ENCODE assay signal across 8 cellular contexts in the genomic region with DNA sequence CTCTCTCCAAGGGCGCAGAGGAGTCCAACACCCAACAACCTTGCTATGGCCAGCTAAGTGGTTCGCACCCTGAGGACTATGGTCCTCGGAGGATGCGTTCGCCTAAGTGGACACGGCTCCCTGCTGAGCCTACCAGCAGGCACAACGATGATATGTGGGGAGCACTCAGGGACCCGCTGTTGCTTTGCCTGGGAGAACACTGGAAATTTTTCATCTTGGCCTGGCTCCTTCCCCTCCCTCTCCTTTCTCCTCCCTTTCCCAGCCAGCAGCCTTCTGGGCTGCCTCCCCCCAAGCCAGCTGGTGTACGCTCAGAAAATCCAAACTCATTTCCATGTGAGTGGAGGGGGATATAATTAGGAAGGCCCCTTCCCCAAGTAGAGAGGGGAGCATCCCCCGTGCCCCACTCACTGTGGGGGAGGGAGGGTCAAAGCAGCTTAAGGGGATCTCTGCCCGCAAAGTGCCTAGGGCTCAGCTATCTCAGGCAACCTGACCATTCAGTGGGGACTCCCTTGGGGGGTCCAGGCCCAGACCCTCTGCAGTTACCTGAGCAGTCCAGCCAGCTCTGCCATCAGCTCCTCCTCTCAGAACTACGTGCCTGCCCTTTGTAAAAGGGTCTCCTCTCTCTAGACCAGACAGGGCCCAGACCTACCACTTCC. TPM values are rescaled to one million over a fixed set of nuclear protein-coding genes. Genes with fewer than 3 reads are reported as not detected.
DNase-seq lines count a peak whose midpoint lies in the region; ATAC-seq and TF ChIP-seq lines count a peak whose summit lies in the region.

No MANE protein-coding gene starts in this region.

- no peak overlapping the region for H2BK15ac ChIP-seq in H9 (ENCODE audit: low read depth, low read length)

- H4K91ac ChIP-seq in H9 (ENCODE audit: insufficient read length, low read depth, low read length): no peak overlapping the region

- H3K4me1 Mint-ChIP-seq in H9: peaks cover 22 to 37% of the 10 kb centered on the region in 2 experiments

- ATAC-seq in body of pancreas (no peak), right lobe of liver (no peak), HG02763 (IDR thresholded peaks at IDR 0.05; ENCODE audit: unreplicated experiment) (no peak)

- no peaks in the 10 kb centered on the region for H3K36me3 ChIP-seq in ACC112 (ENCODE audit: insufficient read depth, low read length)
- no peaks in the 10 kb centered on the region for H3K36me3 ChIP-seq in body of pancreas (replicated peaks in 1 of 2; ENCODE audit: insufficient read depth in 1 of 2, low read depth in 2 of 2)
- H3K36me3 ChIP-seq in right lobe of liver: no peaks in the 10 kb centered on the region
- H3K36me3 ChIP-seq in vagina: no peaks in the 10 kb centered on the region

- no peak overlapping the region for H3K9ac ChIP-seq in H9 (ENCODE audit: extremely low read depth, insufficient read length, low read length)

- H3K4me2 ChIP-seq in H9 (ENCODE audit: insufficient read depth, insufficient read length, low read length): peak overlapping the region; percentile 42

- no peak overlapping the region for H3K4ac ChIP-seq in H9 (ENCODE audit: low read depth, low read length)

- H3K4me3 ChIP-seq in ACC112 (ENCODE audit: low read depth, low read length) (peak overlapping the region; percentile 92), body of pancreas (no peak overlapping the region), right lobe of liver (peak overlapping the region; percentile 60 to 79 (median 74)), vagina (peak overlapping the region; percentile 54 to 65)

- H4K8ac ChIP-seq in H9 (replicated peaks; ENCODE audit: insufficient read length, low read depth, low read length): no peak overlapping the region

- no peaks in the 10 kb centered on the region for H4K20me1 ChIP-seq in H9 (ENCODE audit: control insufficient read depth, insufficient read depth, insufficient read length)

- peak overlapping the region; percentile 28; the same call in 1 of the 2 replicates for H3K27ac ChIP-seq in ACC112 (ENCODE audit: low read depth, low read length)
- no peak overlapping the region for H3K27ac ChIP-seq in H9 (ENCODE audit: insufficient read length, low read depth, low read length)
- H3K27ac ChIP-seq in body of pancreas: peak overlapping the region in 3 of 4 donors; percentile 16 to 44 (median 27)
- H3K27ac ChIP-seq in right lobe of liver: peak overlapping the region in 1 of 3 donors; percentile 16
- peak overlapping the region; percentile 74 for H3K27ac ChIP-seq in vagina

- no peak overlapping the region for H3T11ph ChIP-seq in H9 (ENCODE audit: low read length)

- no peaks in the 10 kb centered on the region; a peak in 1 of 5 replicates for H3K9me3 Mint-ChIP-seq in H9

- H3K23ac ChIP-seq in H9 (ENCODE audit: insufficient read length, low read depth, low read length): no peak overlapping the region

- H3K27ac Mint-ChIP-seq in H9: no peak overlapping the region; a peak in 1 of 7 replicates

- in situ Hi-C loops in ACHN (cut with HindIII; ENCODE audit: low pct_ligation_motif_present, low pct_unique_long_range_greater_than_20kb, low sequenced_read_pairs): no loop called here

- no peak overlapping the region for H2BK5ac ChIP-seq in H9 (ENCODE audit: insufficient read length, low read length)

- H2AFZ ChIP-seq in ACC112 (ENCODE audit: low read length, unreplicated experiment) (peak overlapping the region; percentile 62), H9 (ENCODE audit: low read length) (no peak overlapping the region)

- TF ChIP-seq CTCF in H9 (conservative IDR thresholded peaks at IDR 0.05) (no peak), body of pancreas (IDR thresholded peaks at IDR 0.05) (no peak), right lobe of liver (IDR thresholded peaks at IDR 0.05) (no peak), vagina (IDR thresholded peaks at IDR 0.05) (no peak)

- no peaks in the 10 kb centered on the region for H3K79me1 ChIP-seq in H9 (ENCODE audit: insufficient read depth, low read depth, low read length, poor library complexity, severe bottlenecking)

- H2AK5ac ChIP-seq in H9 (ENCODE audit: insufficient read length, low read length): no peak overlapping the region

- H3K23me2 ChIP-seq in H9 (ENCODE audit: insufficient read length, low read depth, low read length, poor library complexity, severe bottlenecking): peaks cover 3% of the 10 kb centered on the region

- peaks cover 48% of the 10 kb centered on the region for H3K27me3 Mint-ChIP-seq in H9 (ENCODE audit: low read depth)

- no peak overlapping the region for H3K18ac ChIP-seq in H9 (ENCODE audit: insufficient read length, low read depth, low read length)

- H3K79me2 ChIP-seq in ACC112 (ENCODE audit: control insufficient read depth, insufficient read depth, low read length, unreplicated experiment) (peaks cover 47% of the 10 kb centered on the region), H9 (ENCODE audit: insufficient read depth, low read length) (peaks cover 3% of the 10 kb centered on the region; the same call in 1 of the 2 replicates)

- no peak overlapping the region for H4K5ac ChIP-seq in H9 (ENCODE audit: insufficient read length, low read depth, low read length)

- DNase-seq in H9 (no peak), body of pancreas (no peak), right lobe of liver (peak in 1 of 3 donors; percentile 37), vagina (ENCODE audit: extremely low spot score in 2 of 2) (no peak), ACHN (no peak)
- DNase-seq in activated CD8-positive, alpha-beta memory T cell treated with anti-CD3 and anti-CD28 coated beads, Interleukin-2, amount 50 U/mL, for 48 hours: no peak

- peak overlapping the region; percentile 62 to 81 for H3K4me3 Mint-ChIP-seq in H9

- intact Hi-C loops in body of pancreas (cut with DNase I) (no loop called here), right lobe of liver (cut with DNase I) (no loop called here), vagina (cut with DNase I) (loop anchor here (2.0 kb wide), 1 partner anchor 52 kb away; no protein-coding TSS in a partner anchor)

- TF ChIP-seq POLR2A in body of pancreas (IDR thresholded peaks at IDR 0.05) (no peak), right lobe of liver (IDR thresholded peaks at IDR 0.05) (no peak), vagina (IDR thresholded peaks at IDR 0.05) (no peak)

- H3K4me1 ChIP-seq in ACC112 (ENCODE audit: control insufficient read depth, insufficient read depth, low read length, unreplicated experiment): peaks cover 38% of the 10 kb centered on the region
- peaks cover 3% of the 10 kb centered on the region; the same call in 1 of the 2 replicates for H3K4me1 ChIP-seq in H9 (ENCODE audit: insufficient read depth, low read length)
- peaks cover 21% of the 10 kb centered on the region for H3K4me1 ChIP-seq in body of pancreas
- H3K4me1 ChIP-seq in right lobe of liver: peaks cover 0 to 11% (median 0%) of the 10 kb centered on the region in 4 donors
- H3K4me1 ChIP-seq in vagina: peaks cover 16% of the 10 kb centered on the region

- WGBS in H9 (ENCODE audit: extremely low coverage, insufficient read length, low lambda C conversion rate): no CpG with 5 or more reads among the region's 12 CpGs
- WGBS in body of pancreas, 2 donors: 83 to 85% methylated on average over 12 of the region's 12 CpGs
- 60% methylated on average over 5 of the region's 12 CpGs for WGBS in right lobe of liver (ENCODE audit: insufficient coverage, low coverage, low lambda C conversion rate, missing lambda C conversion rate)

- H3K27me3 ChIP-seq in ACC112 (ENCODE audit: insufficient read depth, low read length) (no peaks in the 10 kb centered on the region), H9 (ENCODE audit: insufficient read depth, low read length) (no peaks in the 10 kb centered on the region; the same call in 1 of the 2 replicates), body of pancreas (no peaks in the 10 kb centered on the region), right lobe of liver (peaks cover 0 to 5% of the 10 kb centered on the region in 2 donors), vagina (no peaks in the 10 kb centered on the region)

- H2BK120ac ChIP-seq in H9 (ENCODE audit: low read depth, low read length, poor library complexity, severe bottlenecking): no peak overlapping the region

- H2BK20ac ChIP-seq in H9 (ENCODE audit: low read depth, low read length, poor library complexity, severe bottlenecking): no peak overlapping the region

- H3K14ac ChIP-seq in H9 (ENCODE audit: insufficient read depth, low read length): no peak overlapping the region

- H3K9me3 ChIP-seq in H9 (ENCODE audit: control insufficient read depth, low read depth, low read length): no peaks in the 10 kb centered on the region
- H3K9me3 ChIP-seq in body of pancreas: no peaks in the 10 kb centered on the region
- H3K9me3 ChIP-seq in right lobe of liver: no peaks in the 10 kb centered on the region
- H3K9me3 ChIP-seq in vagina: no peaks in the 10 kb centered on the region

- no peak overlapping the region for H2BK12ac ChIP-seq in H9 (ENCODE audit: insufficient read length, low read depth, low read length)

- H3K36me3 Mint-ChIP-seq in H9 (ENCODE audit: insufficient read depth in 1 of 3, low read depth in 3 of 3): no peaks in the 10 kb centered on the region

- no peak overlapping the region for H3K56ac ChIP-seq in H9 (ENCODE audit: insufficient read length, low read depth, low read length)

RNA-seq across cellular contexts. Expression of a gene that starts 0.6 kb away (rescaled TPM):
- total RNA-seq in H9 (2021): 5.7 and 7.0 TPM in 2 replicates
- total RNA-seq in body of pancreas: under 1 TPM; 0.33 to 0.52 TPM
- total RNA-seq in right lobe of liver: 1 to 10 TPM in 3 of 6 experiments, under 1 TPM in 3; 0.42 to 2.4 (median 1.1) TPM
- total RNA-seq in vagina: 3.9 TPM

RNA-seq across cellular contexts. Expression of a gene that starts 26.6 kb away (rescaled TPM):
- total RNA-seq in H9 (2021) (47.5 and 48.7 TPM in 2 replicates), body of pancreas (10 to 100 TPM; 25.7 to 47.2 TPM), right lobe of liver (10 to 100 TPM; 14.8 to 38.0 (median 17.3) TPM), vagina (39.8 TPM)

Comparison
In these comparisons a context has a peak if more than half of its experiments do, and no peak if none do; other contexts are left out.
1. H3K4me3 ChIP-seq: peak in ACC112 (single experiment), right lobe of liver (3 of 3) and vagina (2 of 2); none in body of pancreas (0 of 2).